Comparison of ENCODE assay signal across 13 cellular contexts in the genomic region with DNA sequence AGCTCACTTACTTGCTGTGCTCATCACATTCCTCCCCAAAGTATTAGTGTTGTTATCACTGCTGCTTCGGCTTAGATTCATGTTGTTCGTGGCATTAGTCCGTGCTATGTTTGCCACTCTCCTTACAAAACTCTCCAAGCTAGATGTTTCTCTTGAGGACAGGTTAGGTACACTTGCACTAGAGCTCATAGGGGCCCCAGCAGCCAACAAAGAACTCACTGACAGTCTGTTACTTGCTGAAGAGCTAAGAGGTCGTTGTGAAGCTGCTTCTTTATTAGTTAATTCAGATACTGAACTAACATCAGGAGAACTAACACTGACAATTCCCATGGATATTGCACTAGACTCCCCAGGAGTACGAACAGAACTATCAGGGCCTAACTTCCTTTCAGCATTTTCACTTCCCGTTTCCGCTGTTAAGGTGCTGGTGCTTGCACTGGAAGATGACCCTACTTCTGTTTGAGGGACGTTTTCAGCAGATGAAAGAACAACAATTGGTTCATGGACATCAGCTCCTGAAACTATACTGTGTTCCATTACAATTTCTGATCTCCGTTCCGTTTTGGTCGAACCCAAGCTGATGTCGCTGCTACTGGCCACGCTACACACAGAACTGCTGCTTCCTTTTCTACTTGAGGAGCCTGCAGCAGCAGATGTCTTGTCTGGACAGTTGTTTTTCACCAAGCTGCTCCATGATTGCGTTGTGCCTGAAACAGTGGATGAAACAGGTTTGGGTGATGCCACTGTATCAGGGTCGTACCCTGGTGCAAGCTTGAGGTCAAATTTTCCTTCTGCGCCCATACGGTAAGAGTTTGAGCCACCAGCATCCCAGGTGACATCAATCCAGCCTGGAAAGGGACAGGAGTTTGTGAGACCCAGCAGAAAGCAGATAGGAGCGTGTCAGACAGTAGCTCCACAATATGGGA.
A peak's percentile ranks its signal among the peaks of the same experiment; 100 is the strongest.
DNase-seq lines count a peak whose midpoint lies in the region; ATAC-seq, FAIRE-seq and TF ChIP-seq lines count a peak whose summit lies in the region.
"Had no signal": no experiment of that assay in that cellular context is flagged by ENCODE, and none has a peak within 500 bp of the region (broad histone marks: within the 10 kb centered on the region; RNA-seq: fewer than 3 reads in every experiment).

No MANE protein-coding gene starts in this region.

- H3K4me1 ChIP-seq in breast epithelium = no peaks in the 10 kb centered on the region
- H3K4me1 ChIP-seq in GM12878 (ENCODE audit: control insufficient read depth, insufficient read depth, low read length) = peaks cover 11% of the 10 kb centered on the region
- H3K4me1 ChIP-seq in thyroid gland = peaks cover 3 to 14% of the 10 kb centered on the region in 2 donors
- no peaks in the 10 kb centered on the region for H3K4me1 ChIP-seq in MM.1S (ENCODE audit: low read length)
- no peaks in the 10 kb centered on the region for H3K4me1 ChIP-seq in testis
- H3K4me1 ChIP-seq: BE2C, pancreas had no signal

- no peaks in the 10 kb centered on the region for H3K79me2 ChIP-seq in GM12878 (ENCODE audit: control insufficient read depth, insufficient read depth, low read length)
- no peaks in the 10 kb centered on the region for H3K79me2 ChIP-seq in MM.1S (ENCODE audit: low read length)

- H3K27me3 ChIP-seq in breast epithelium = no peaks in the 10 kb centered on the region
- no peaks in the 10 kb centered on the region for H3K27me3 ChIP-seq in GM12878 (replicated peaks in 1 of 2; ENCODE audit: control insufficient read depth in 2 of 2, insufficient read depth in 2 of 2, low read length in 1 of 2)
- no peaks in the 10 kb centered on the region for H3K27me3 ChIP-seq in thyroid gland
- no peaks in the 10 kb centered on the region for H3K27me3 ChIP-seq in MM.1S (replicated peaks; ENCODE audit: insufficient read depth, low read length)
- H3K27me3 ChIP-seq in testis = no peaks in the 10 kb centered on the region
- H3K27me3 ChIP-seq: BE2C, pancreas had no signal

- POLR2A ChIA-PET in MCF 10A (lab: Yijun Ruan, JAX) (interaction anchor here (0.7 to 1.2 kb wide), 3 partner anchors 11 to 30 kb away, joined by 3 to 4 read pairs (median 3); no protein-coding TSS in a partner anchor), GM12878 (lab: Charles Lee) (interaction anchor here (2.5 kb wide), 1 partner anchor 102 kb away, joined by 7 read pairs; a partner anchor contains a TSS)

- no peaks in the 10 kb centered on the region for H3K27me3 Mint-ChIP-seq in MCF 10A (ENCODE audit: insufficient read depth, unreplicated experiment)
- H3K27me3 Mint-ChIP-seq: type B pancreatic cell had no signal

- no peaks in the 10 kb centered on the region for H3K9me2 ChIP-seq in MM.1S (replicated peaks; ENCODE audit: insufficient read depth, low read length)

- TF ChIP-seq RAD21 in GM12878 (IDR thresholded peaks at IDR 0.05; ENCODE audit: insufficient read depth, low read depth, low read length) = no peak

- ATAC-seq in GM12878 = peak; percentile 81

- no peaks in the 10 kb centered on the region for H3K4me1 Mint-ChIP-seq in MCF 10A (ENCODE audit: insufficient read depth, unreplicated experiment)

- TF ChIP-seq CTCF in MCF 10A (IDR thresholded peaks at IDR 0.05; ENCODE audit: unreplicated experiment) = no peak
- TF ChIP-seq CTCF in breast epithelium (IDR thresholded peaks at IDR 0.05) = no peak
- no peak for TF ChIP-seq CTCF in GM12878 (IDR thresholded peaks at IDR 0.05 in 2 of 3, conservative IDR thresholded peaks at IDR 0.05 in 1 of 3; ENCODE audit: control insufficient read depth in 2 of 3, extremely low read depth in 1 of 3, insufficient read depth in 1 of 3, low read depth in 3 of 3, low read length in 3 of 3)
- TF ChIP-seq CTCF in thyroid gland (IDR thresholded peaks at IDR 0.05) = no peak
- TF ChIP-seq CTCF in MM.1S (IDR thresholded peaks at IDR 0.05; ENCODE audit: low read length) = no peak
- no peak for TF ChIP-seq CTCF in testis (IDR thresholded peaks at IDR 0.05)

- H3K36me3 ChIP-seq in breast epithelium (peaks cover 2% of the 10 kb centered on the region), GM12878 (ENCODE audit: control insufficient read depth in 2 of 2, insufficient read depth in 2 of 2, low read length in 1 of 2) (peaks cover 11 to 31% of the 10 kb centered on the region in 2 experiments), thyroid gland (peaks cover 20 to 31% of the 10 kb centered on the region in 2 donors), MM.1S (replicated peaks; ENCODE audit: insufficient read depth, low read length) (no peaks in the 10 kb centered on the region), testis (ENCODE audit: low read depth, missing control alignments) (no peaks in the 10 kb centered on the region)

- no peak overlapping the region for H3K4me3 ChIP-seq in breast epithelium
- H3K4me3 ChIP-seq in GM12878 = no peak overlapping the region
- H3K4me3 ChIP-seq in thyroid gland (replicated peaks in 1 of 3) = no peak overlapping the region
- no peak overlapping the region for H3K4me3 ChIP-seq in MM.1S (ENCODE audit: low read length)
- H3K4me3 ChIP-seq in testis = no peak overlapping the region
- H3K4me3 ChIP-seq: pancreas had no signal

- H3K27ac ChIP-seq in breast epithelium = no peak overlapping the region
- peak overlapping the region; percentile 46 for H3K27ac ChIP-seq in GM12878 (ENCODE audit: control insufficient read depth, insufficient read depth)
- H3K27ac ChIP-seq in thyroid gland = peak overlapping the region; percentile 2 to 46 (median 39)
- no peak overlapping the region for H3K27ac ChIP-seq in MM.1S (ENCODE audit: low read length)
- no peak overlapping the region for H3K27ac ChIP-seq in testis
- H3K27ac ChIP-seq: pancreas had no signal

- BruUV-seq in MCF 10A (replicated peaks; lab: Mats Ljungman, UMichigan) = TSS peak; percentile 32
- BruUV-seq in GM12878 (replicated peaks; lab: Mats Ljungman, UMichigan) = no TSS peak

- 77% methylated on average over 18 of the region's 18 CpGs for WGBS in GM12878 (ENCODE audit: insufficient coverage, insufficient replicate concordance, low lambda C conversion rate, missing lambda C conversion rate)
- WGBS in thyroid gland, 2 donors = 83 to 87% methylated on average over 18 of the region's 18 CpGs
- 90 to 92% methylated on average over 18 of the region's 18 CpGs for WGBS in testis, 2 donors

- H3K4me2 ChIP-seq in GM12878 (ENCODE audit: control insufficient read depth, insufficient read depth) (no peak overlapping the region; the same call in 1 of the 2 replicates), MM.1S (ENCODE audit: low read depth, low read length) (no peak overlapping the region)

- TF ChIP-seq POLR2A in breast epithelium (IDR thresholded peaks at IDR 0.05) (no peak), GM12878 (IDR thresholded peaks at IDR 0.05; ENCODE audit: low read depth, low read length) (no peak), thyroid gland (IDR thresholded peaks at IDR 0.05) (no peak), H54 (IDR thresholded peaks at IDR 0.05; ENCODE audit: low read depth, low read length) (no peak), testis (IDR thresholded peaks at IDR 0.05) (no peak)

- intact Hi-C loops in MCF 10A (cut with micrococcal nuclease) (no loop called here), breast epithelium (cut with DNase I; ENCODE audit: low total_unique reads) (no loop called here), GM12878 (cut with micrococcal nuclease; ENCODE audit: unreplicated experiment) (no loop called here), thyroid gland (cut with DNase I) (no loop called here), testis (cut with DNase I; ENCODE audit: low total_unique reads) (no loop called here)

- peak in 1 of 2 experiments; percentile 30; a peak in 1 of 4 replicates for TF ChIP-seq EP300 in GM12878 (IDR thresholded peaks at IDR 0.05; ENCODE audit: borderline replicate concordance in 1 of 2, control insufficient read depth in 1 of 2, low read depth in 2 of 2, low read length in 2 of 2)

- in situ Hi-C loops in GM12878 (cut with MboI) = no loop called here

- SMC1A ChIA-PET in GM12878 (lab: Charles Lee; ENCODE audit: uncharacterized antibody, unreplicated experiment) = interaction anchor here (0.6 to 1.6 kb wide), 18 partner anchors 11 to 306 kb away, joined by 3 to 6 read pairs (median 3); a partner anchor contains a TSS

- H2AFZ ChIP-seq in GM12878 (ENCODE audit: control insufficient read depth, low read depth, low read length) = no peak overlapping the region
- H2AFZ ChIP-seq in MM.1S (ENCODE audit: low read length) = no peak overlapping the region

- H3F3A ChIP-seq in MM.1S (ENCODE audit: insufficient read depth, low read length) = no peaks in the 10 kb centered on the region

- H3K9ac ChIP-seq in GM12878 (ENCODE audit: control insufficient read depth, insufficient read depth, low read length) (no peak overlapping the region), MM.1S (ENCODE audit: low read length) (no peak overlapping the region)

- no peaks in the 10 kb centered on the region for H3K9me3 Mint-ChIP-seq in MCF 10A (ENCODE audit: unreplicated experiment)
- H3K9me3 Mint-ChIP-seq: type B pancreatic cell had no signal

- FAIRE-seq in HTR-8/SVneo (lab: Jason Lieb, UNC) (peak; percentile 89), GM12878 (lab: Jason Lieb, UNC) (peak; percentile 97), H54 (lab: Jason Lieb, UNC) (no peak)
- FAIRE-seq: pancreas had no signal

- H3K36me3 Mint-ChIP-seq in MCF 10A (ENCODE audit: insufficient read depth, unreplicated experiment) = peaks cover 80% of the 10 kb centered on the region

- RAD21 ChIA-PET in GM12878 (lab: Charles Lee; ENCODE audit: unreplicated experiment) = interaction anchor here (1.2 to 2.5 kb wide), 3 partner anchors 78 to 321 kb away, joined by 3 to 10 read pairs (median 3); a partner anchor contains a TSS

- no peak overlapping the region for H3K4me3 Mint-ChIP-seq in MCF 10A (ENCODE audit: unreplicated experiment)
- H3K4me3 Mint-ChIP-seq: type B pancreatic cell had no signal

- no peaks in the 10 kb centered on the region; the same call in 1 of the 2 replicates for H4K20me1 ChIP-seq in GM12878 (ENCODE audit: control insufficient read depth, insufficient read depth)
- H4K20me1 ChIP-seq in MM.1S (ENCODE audit: insufficient read depth, low read length) = no peaks in the 10 kb centered on the region

- DNase-seq in MCF 10A (ENCODE audit: unreplicated experiment) = no peak
- DNase-seq in breast epithelium (ENCODE audit: low spot score in 2 of 2) = no peak
- no peak for DNase-seq in HTR-8/SVneo (ENCODE audit: insufficient read length, low spot score)
- no peak for DNase-seq in GM12878 (ENCODE audit: low read depth, low spot score)
- DNase-seq in thyroid gland = no peak
- no peak for DNase-seq in H54 (ENCODE audit: insufficient read length, low spot score)
- DNase-seq in MM.1S = no peak
- DNase-seq in testis = no peak
- DNase-seq: BE2C, NCI-H69, pancreas, T-helper 9 cell had no signal

- H3K27ac Mint-ChIP-seq in MCF 10A (ENCODE audit: low read depth, unreplicated experiment) = no peak overlapping the region
- H3K27ac Mint-ChIP-seq: type B pancreatic cell had no signal

- CTCF ChIA-PET in MCF 10A (lab: Yijun Ruan, JAX) (interaction anchor here (0.5 to 2.4 kb wide), 5 partner anchors 12 to 151 kb away, joined by 3 to 12 read pairs (median 3); no protein-coding TSS in a partner anchor), GM12878 (lab: Yijun Ruan, JAX) (interaction anchor here (0.9 to 2.1 kb wide), 10 partner anchors 11 to 321 kb away, joined by 3 to 7 read pairs (median 3); no protein-coding TSS in a partner anchor)

- H3K9me3 ChIP-seq in breast epithelium (no peaks in the 10 kb centered on the region), GM12878 (replicated peaks; ENCODE audit: control insufficient read depth, insufficient read depth, low read length) (no peaks in the 10 kb centered on the region), thyroid gland (no peaks in the 10 kb centered on the region), MM.1S (replicated peaks; ENCODE audit: insufficient read depth, low read length) (no peaks in the 10 kb centered on the region), testis (no peaks in the 10 kb centered on the region)
- H3K9me3 ChIP-seq: BE2C, pancreas had no signal

Comparison
In these comparisons a context has a peak if more than half of its experiments do, and no peak if none do; other contexts are left out.
1. H3K27ac ChIP-seq: peak in GM12878 (single experiment) and thyroid gland (3 of 3); none in breast epithelium (0 of 2), MM.1S (single experiment) and testis (0 of 2).